1 cellular context compared by ENCODE assay signal in the genomic region with DNA sequence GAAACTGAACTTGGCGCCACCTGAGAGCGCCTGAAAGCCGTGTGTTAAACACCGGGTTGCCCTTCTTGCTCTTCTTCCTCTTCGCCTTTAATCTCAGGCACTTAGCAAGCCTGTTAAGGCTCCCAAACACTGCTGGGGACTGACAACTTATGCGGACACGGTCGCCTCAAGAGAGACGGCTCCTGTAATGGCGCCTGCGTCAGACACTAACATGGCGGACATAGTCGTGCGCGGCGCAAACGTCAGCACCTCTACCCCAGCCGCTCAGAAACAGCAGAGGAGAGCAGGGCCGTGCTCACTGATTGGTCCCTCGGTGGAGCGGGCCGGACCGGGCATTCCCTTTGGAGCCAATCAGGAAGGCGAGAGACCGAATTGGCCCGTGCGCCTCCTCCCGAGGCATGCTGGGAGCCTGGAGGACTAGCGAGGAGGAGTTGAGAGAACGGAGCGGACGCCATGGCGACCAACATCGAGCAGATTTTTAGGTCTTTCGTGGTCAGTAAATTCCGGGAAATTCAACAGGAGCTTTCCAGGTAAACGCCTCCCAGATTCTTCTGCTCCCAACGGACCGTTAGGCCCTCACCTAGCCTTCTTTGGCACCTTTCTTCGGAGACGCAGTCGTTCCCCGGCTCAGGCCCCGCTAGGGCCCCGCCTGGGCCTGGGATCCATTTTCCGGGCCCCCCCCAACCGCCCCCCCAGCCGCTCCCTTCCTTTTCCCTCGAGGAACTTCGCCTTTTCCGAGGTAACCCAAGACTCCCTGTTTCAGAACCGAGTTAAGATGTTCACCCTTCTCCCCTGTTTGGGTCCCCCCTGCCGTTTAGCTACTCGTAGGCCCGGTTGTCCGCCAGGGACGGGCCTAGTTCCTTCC.
TF ChIP-seq lines count a peak whose summit lies in the region.

A gene with protein sequence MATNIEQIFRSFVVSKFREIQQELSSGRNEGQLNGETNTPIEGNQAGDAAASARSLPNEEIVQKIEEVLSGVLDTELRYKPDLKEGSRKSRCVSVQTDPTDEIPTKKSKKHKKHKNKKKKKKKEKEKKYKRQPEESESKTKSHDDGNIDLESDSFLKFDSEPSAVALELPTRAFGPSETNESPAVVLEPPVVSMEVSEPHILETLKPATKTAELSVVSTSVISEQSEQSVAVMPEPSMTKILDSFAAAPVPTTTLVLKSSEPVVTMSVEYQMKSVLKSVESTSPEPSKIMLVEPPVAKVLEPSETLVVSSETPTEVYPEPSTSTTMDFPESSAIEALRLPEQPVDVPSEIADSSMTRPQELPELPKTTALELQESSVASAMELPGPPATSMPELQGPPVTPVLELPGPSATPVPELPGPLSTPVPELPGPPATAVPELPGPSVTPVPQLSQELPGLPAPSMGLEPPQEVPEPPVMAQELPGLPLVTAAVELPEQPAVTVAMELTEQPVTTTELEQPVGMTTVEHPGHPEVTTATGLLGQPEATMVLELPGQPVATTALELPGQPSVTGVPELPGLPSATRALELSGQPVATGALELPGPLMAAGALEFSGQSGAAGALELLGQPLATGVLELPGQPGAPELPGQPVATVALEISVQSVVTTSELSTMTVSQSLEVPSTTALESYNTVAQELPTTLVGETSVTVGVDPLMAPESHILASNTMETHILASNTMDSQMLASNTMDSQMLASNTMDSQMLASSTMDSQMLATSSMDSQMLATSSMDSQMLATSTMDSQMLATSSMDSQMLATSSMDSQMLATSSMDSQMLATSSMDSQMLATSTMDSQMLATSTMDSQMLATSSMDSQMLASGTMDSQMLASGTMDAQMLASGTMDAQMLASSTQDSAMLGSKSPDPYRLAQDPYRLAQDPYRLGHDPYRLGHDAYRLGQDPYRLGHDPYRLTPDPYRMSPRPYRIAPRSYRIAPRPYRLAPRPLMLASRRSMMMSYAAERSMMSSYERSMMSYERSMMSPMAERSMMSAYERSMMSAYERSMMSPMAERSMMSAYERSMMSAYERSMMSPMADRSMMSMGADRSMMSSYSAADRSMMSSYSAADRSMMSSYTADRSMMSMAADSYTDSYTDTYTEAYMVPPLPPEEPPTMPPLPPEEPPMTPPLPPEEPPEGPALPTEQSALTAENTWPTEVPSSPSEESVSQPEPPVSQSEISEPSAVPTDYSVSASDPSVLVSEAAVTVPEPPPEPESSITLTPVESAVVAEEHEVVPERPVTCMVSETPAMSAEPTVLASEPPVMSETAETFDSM (N-terminal part only) (plus strand): TSS at position 399 of the 865 bp plus-strand sequence. CDS start 55 bp downstream, at position 454.

TF ChIP-seq in K562, 482 proteins besides CTCF, POLR2A, EP300 and RAD21 (continued from another document and continues in another):
- TF ChIP-seq, protein P1, sequence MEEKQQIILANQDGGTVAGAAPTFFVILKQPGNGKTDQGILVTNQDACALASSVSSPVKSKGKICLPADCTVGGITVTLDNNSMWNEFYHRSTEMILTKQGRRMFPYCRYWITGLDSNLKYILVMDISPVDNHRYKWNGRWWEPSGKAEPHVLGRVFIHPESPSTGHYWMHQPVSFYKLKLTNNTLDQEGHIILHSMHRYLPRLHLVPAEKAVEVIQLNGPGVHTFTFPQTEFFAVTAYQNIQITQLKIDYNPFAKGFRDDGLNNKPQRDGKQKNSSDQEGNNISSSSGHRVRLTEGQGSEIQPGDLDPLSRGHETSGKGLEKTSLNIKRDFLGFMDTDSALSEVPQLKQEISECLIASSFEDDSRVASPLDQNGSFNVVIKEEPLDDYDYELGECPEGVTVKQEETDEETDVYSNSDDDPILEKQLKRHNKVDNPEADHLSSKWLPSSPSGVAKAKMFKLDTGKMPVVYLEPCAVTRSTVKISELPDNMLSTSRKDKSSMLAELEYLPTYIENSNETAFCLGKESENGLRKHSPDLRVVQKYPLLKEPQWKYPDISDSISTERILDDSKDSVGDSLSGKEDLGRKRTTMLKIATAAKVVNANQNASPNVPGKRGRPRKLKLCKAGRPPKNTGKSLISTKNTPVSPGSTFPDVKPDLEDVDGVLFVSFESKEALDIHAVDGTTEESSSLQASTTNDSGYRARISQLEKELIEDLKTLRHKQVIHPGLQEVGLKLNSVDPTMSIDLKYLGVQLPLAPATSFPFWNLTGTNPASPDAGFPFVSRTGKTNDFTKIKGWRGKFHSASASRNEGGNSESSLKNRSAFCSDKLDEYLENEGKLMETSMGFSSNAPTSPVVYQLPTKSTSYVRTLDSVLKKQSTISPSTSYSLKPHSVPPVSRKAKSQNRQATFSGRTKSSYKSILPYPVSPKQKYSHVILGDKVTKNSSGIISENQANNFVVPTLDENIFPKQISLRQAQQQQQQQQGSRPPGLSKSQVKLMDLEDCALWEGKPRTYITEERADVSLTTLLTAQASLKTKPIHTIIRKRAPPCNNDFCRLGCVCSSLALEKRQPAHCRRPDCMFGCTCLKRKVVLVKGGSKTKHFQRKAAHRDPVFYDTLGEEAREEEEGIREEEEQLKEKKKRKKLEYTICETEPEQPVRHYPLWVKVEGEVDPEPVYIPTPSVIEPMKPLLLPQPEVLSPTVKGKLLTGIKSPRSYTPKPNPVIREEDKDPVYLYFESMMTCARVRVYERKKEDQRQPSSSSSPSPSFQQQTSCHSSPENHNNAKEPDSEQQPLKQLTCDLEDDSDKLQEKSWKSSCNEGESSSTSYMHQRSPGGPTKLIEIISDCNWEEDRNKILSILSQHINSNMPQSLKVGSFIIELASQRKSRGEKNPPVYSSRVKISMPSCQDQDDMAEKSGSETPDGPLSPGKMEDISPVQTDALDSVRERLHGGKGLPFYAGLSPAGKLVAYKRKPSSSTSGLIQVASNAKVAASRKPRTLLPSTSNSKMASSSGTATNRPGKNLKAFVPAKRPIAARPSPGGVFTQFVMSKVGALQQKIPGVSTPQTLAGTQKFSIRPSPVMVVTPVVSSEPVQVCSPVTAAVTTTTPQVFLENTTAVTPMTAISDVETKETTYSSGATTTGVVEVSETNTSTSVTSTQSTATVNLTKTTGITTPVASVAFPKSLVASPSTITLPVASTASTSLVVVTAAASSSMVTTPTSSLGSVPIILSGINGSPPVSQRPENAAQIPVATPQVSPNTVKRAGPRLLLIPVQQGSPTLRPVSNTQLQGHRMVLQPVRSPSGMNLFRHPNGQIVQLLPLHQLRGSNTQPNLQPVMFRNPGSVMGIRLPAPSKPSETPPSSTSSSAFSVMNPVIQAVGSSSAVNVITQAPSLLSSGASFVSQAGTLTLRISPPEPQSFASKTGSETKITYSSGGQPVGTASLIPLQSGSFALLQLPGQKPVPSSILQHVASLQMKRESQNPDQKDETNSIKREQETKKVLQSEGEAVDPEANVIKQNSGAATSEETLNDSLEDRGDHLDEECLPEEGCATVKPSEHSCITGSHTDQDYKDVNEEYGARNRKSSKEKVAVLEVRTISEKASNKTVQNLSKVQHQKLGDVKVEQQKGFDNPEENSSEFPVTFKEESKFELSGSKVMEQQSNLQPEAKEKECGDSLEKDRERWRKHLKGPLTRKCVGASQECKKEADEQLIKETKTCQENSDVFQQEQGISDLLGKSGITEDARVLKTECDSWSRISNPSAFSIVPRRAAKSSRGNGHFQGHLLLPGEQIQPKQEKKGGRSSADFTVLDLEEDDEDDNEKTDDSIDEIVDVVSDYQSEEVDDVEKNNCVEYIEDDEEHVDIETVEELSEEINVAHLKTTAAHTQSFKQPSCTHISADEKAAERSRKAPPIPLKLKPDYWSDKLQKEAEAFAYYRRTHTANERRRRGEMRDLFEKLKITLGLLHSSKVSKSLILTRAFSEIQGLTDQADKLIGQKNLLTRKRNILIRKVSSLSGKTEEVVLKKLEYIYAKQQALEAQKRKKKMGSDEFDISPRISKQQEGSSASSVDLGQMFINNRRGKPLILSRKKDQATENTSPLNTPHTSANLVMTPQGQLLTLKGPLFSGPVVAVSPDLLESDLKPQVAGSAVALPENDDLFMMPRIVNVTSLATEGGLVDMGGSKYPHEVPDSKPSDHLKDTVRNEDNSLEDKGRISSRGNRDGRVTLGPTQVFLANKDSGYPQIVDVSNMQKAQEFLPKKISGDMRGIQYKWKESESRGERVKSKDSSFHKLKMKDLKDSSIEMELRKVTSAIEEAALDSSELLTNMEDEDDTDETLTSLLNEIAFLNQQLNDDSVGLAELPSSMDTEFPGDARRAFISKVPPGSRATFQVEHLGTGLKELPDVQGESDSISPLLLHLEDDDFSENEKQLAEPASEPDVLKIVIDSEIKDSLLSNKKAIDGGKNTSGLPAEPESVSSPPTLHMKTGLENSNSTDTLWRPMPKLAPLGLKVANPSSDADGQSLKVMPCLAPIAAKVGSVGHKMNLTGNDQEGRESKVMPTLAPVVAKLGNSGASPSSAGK (IDR thresholded peaks at IDR 0.05) = peak; percentile 92
- TF ChIP-seq NCOR1 (IDR thresholded peaks at IDR 0.05) (no peak; the same call in 1 of the 2 replicates), HNRNPK (IDR thresholded peaks at IDR 0.05; ENCODE audit: low read depth, low read length, poor library complexity, severe bottlenecking) (no peak), ZZZ3 (IDR thresholded peaks at IDR 0.05) (no peak; the same call in 1 of the 2 replicates), MAZ (CRISPR knock-in tag; conservative IDR thresholded peaks at IDR 0.05 in 1 of 2, IDR thresholded peaks at IDR 0.05 in 1 of 2) (peak; percentile 94 to 99; a peak in 3 of 4 replicates), SIN3A (IDR thresholded peaks at IDR 0.05; ENCODE audit: borderline replicate concordance in 2 of 2, control insufficient read depth in 1 of 2, low read depth in 2 of 2, low read length in 2 of 2) (peak in 1 of 2 experiments; percentile 45; a peak in 2 of 4 replicates), ZNF3 (CRISPR knock-in tag; IDR thresholded peaks at IDR 0.05) (no peak)
- TF ChIP-seq, protein P2, sequence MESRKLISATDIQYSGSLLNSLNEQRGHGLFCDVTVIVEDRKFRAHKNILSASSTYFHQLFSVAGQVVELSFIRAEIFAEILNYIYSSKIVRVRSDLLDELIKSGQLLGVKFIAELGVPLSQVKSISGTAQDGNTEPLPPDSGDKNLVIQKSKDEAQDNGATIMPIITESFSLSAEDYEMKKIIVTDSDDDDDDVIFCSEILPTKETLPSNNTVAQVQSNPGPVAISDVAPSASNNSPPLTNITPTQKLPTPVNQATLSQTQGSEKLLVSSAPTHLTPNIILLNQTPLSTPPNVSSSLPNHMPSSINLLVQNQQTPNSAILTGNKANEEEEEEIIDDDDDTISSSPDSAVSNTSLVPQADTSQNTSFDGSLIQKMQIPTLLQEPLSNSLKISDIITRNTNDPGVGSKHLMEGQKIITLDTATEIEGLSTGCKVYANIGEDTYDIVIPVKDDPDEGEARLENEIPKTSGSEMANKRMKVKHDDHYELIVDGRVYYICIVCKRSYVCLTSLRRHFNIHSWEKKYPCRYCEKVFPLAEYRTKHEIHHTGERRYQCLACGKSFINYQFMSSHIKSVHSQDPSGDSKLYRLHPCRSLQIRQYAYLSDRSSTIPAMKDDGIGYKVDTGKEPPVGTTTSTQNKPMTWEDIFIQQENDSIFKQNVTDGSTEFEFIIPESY (CRISPR knock-in tag; IDR thresholded peaks at IDR 0.05) = no peak
- TF ChIP-seq, protein P3, sequence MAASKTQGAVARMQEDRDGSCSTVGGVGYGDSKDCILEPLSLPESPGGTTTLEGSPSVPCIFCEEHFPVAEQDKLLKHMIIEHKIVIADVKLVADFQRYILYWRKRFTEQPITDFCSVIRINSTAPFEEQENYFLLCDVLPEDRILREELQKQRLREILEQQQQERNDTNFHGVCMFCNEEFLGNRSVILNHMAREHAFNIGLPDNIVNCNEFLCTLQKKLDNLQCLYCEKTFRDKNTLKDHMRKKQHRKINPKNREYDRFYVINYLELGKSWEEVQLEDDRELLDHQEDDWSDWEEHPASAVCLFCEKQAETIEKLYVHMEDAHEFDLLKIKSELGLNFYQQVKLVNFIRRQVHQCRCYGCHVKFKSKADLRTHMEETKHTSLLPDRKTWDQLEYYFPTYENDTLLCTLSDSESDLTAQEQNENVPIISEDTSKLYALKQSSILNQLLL (CRISPR knock-in tag; IDR thresholded peaks at IDR 0.05; ENCODE audit: borderline replicate concordance) = no peak
- TF ChIP-seq, protein P4, sequence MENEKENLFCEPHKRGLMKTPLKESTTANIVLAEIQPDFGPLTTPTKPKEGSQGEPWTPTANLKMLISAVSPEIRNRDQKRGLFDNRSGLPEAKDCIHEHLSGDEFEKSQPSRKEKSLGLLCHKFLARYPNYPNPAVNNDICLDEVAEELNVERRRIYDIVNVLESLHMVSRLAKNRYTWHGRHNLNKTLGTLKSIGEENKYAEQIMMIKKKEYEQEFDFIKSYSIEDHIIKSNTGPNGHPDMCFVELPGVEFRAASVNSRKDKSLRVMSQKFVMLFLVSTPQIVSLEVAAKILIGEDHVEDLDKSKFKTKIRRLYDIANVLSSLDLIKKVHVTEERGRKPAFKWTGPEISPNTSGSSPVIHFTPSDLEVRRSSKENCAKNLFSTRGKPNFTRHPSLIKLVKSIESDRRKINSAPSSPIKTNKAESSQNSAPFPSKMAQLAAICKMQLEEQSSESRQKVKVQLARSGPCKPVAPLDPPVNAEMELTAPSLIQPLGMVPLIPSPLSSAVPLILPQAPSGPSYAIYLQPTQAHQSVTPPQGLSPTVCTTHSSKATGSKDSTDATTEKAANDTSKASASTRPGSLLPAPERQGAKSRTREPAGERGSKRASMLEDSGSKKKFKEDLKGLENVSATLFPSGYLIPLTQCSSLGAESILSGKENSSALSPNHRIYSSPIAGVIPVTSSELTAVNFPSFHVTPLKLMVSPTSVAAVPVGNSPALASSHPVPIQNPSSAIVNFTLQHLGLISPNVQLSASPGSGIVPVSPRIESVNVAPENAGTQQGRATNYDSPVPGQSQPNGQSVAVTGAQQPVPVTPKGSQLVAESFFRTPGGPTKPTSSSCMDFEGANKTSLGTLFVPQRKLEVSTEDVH (IDR thresholded peaks at IDR 0.05; ENCODE audit: low read depth, partially characterized antibody) = no peak
- TF ChIP-seq, protein P5, sequence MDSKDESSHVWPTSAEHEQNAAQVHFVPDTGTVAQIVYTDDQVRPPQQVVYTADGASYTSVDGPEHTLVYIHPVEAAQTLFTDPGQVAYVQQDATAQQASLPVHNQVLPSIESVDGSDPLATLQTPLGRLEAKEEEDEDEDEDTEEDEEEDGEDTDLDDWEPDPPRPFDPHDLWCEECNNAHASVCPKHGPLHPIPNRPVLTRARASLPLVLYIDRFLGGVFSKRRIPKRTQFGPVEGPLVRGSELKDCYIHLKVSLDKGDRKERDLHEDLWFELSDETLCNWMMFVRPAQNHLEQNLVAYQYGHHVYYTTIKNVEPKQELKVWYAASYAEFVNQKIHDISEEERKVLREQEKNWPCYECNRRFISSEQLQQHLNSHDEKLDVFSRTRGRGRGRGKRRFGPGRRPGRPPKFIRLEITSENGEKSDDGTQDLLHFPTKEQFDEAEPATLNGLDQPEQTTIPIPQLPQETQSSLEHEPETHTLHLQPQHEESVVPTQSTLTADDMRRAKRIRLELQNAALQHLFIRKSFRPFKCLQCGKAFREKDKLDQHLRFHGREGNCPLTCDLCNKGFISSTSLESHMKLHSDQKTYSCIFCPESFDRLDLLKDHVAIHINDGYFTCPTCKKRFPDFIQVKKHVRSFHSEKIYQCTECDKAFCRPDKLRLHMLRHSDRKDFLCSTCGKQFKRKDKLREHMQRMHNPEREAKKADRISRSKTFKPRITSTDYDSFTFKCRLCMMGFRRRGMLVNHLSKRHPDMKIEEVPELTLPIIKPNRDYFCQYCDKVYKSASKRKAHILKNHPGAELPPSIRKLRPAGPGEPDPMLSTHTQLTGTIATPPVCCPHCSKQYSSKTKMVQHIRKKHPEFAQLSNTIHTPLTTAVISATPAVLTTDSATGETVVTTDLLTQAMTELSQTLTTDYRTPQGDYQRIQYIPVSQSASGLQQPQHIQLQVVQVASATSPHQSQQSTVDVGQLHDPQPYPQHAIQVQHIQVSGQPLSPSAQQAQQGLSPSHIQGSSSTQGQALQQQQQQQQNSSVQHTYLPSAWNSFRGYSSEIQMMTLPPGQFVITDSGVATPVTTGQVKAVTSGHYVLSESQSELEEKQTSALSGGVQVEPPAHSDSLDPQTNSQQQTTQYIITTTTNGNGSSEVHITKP (IDR thresholded peaks at IDR 0.05; ENCODE audit: partially characterized antibody) = peak; percentile 50
